9 cellular contexts compared by ENCODE assay signal in genomic region chr15:92079047-92079446, GRCh38.
DNase-seq lines count a peak whose midpoint lies in the region; ATAC-seq and TF ChIP-seq lines count a peak whose summit lies in the region.
"Had no signal": no experiment of that assay in that cellular context is flagged by ENCODE, and none has a peak within 500 bp of the region (broad histone marks: within the 10 kb centered on the region; RNA-seq: fewer than 3 reads in every experiment).

No MANE protein-coding gene starts in this region.

- no peak overlapping the region for H3K27ac ChIP-seq in neutrophil
- no peak overlapping the region for H3K27ac ChIP-seq in vagina
- H3K27ac ChIP-seq: epithelial cell of prostate had no signal

- H3K27me3 ChIP-seq in neutrophil (no peaks in the 10 kb centered on the region), vagina (no peaks in the 10 kb centered on the region)

- H3K4me3 ChIP-seq in LNCaP clone FGC (ENCODE audit: low read depth, low read length) (no peak overlapping the region), neutrophil (ENCODE audit: low read depth in 1 of 2, low read length in 1 of 2) (no peak overlapping the region), vagina (no peak overlapping the region)

- ATAC-seq in HG03571 (IDR thresholded peaks at IDR 0.05; ENCODE audit: unreplicated experiment) = no peak
- ATAC-seq in GM18870 (IDR thresholded peaks at IDR 0.05; ENCODE audit: unreplicated experiment) = no peak

- peaks cover 14% of the 10 kb centered on the region in 2 experiments for H3K4me1 ChIP-seq in neutrophil (ENCODE audit: control insufficient read depth in 1 of 2, insufficient read depth in 1 of 2, low read depth in 1 of 2, low read length in 1 of 2)
- H3K4me1 ChIP-seq in vagina = peaks cover 40% of the 10 kb centered on the region

- H3K36me3 ChIP-seq in neutrophil (peaks cover under 1% of the 10 kb centered on the region), vagina (no peaks in the 10 kb centered on the region)

- no peak for TF ChIP-seq POLR2A in vagina (IDR thresholded peaks at IDR 0.05)

- peak; percentile 28 for TF ChIP-seq CTCF in LNCaP clone FGC (IDR thresholded peaks at IDR 0.05; ENCODE audit: control insufficient read depth, extremely low read depth, insufficient read depth)
- peak; percentile 18 for TF ChIP-seq CTCF in neutrophil (IDR thresholded peaks at IDR 0.05)
- TF ChIP-seq CTCF in vagina (IDR thresholded peaks at IDR 0.05) = no peak

- peak; percentile 8 for DNase-seq in NCI-H146 (lab: John Stamatoyannopoulos, UW)
- DNase-seq in NCI-H146 treated with DMSO at 0.1 percent for 48 hours (lab: John Stamatoyannopoulos, UW; ENCODE audit: unreplicated experiment) = no peak
- no peak for DNase-seq in LNCaP clone FGC (ENCODE audit: low read depth)
- peak; percentile 29 for DNase-seq in activated naive CD4-positive, alpha-beta T cell treated with anti-CD3 and anti-CD28 coated beads, Interleukin-2, amount 50 U/mL, for 16 hours
- DNase-seq in vagina (ENCODE audit: extremely low spot score in 2 of 2) = no peak

- H3K9me3 ChIP-seq in neutrophil (no peaks in the 10 kb centered on the region), vagina (no peaks in the 10 kb centered on the region)

- intact Hi-C loops in vagina (cut with DNase I) = loop anchor here (5.0 to 10.0 kb wide), 4 partner anchors 134 to 777 kb away; no protein-coding TSS in a partner anchor

Comparison
In these comparisons a context has a peak if more than half of its experiments do, and no peak if none do; other contexts are left out.
1. DNase-seq: peak in NCI-H146 (single experiment) and activated naive CD4-positive, alpha-beta T cell treated with anti-CD3 and anti-CD28 coated beads, Interleukin-2, amount 50 U/mL, for 16 hours (single experiment); none in NCI-H146 treated with DMSO at 0.1 percent for 48 hours (single experiment), LNCaP clone FGC (single experiment) and vagina (0 of 2).
2. CTCF ChIP-seq: peak in LNCaP clone FGC (single experiment) and neutrophil (single experiment); none in vagina (0 of 3).